In genomic region chr21:39096754-39097153, GRCh38 we compare ENCODE assay signal across 14 cellular contexts.
DNase-seq lines count a peak whose midpoint lies in the region; ATAC-seq, FAIRE-seq and TF ChIP-seq lines count a peak whose summit lies in the region.
"Had no signal": no experiment of that assay in that cellular context is flagged by ENCODE, and none has a peak within 500 bp of the region (broad histone marks: within the 10 kb centered on the region; RNA-seq: fewer than 3 reads in every experiment).

No MANE protein-coding gene starts in this region.

- no peak overlapping the region for H3K4me2 ChIP-seq in neural progenitor cell
- H3K4me2 ChIP-seq: hepatocyte had no signal

- FAIRE-seq in kidney (lab: Jason Lieb, UNC): no peak
- FAIRE-seq: endothelial cell of umbilical vein had no signal

- DNase-seq in CD14-positive monocyte (ENCODE audit: low spot score) (no peak), HFFc6 (no peak), neural progenitor cell (ENCODE audit: low spot score) (peak; percentile 18), GM19240 (ENCODE audit: insufficient read length, low spot score) (no peak), osteocyte (ENCODE audit: extremely low spot score, unreplicated experiment) (no peak), kidney (no peak)
- no peak for DNase-seq in activated T-cell treated with anti-CD3 and anti-CD28 coated beads, Interleukin-2, amount 50 U/mL, for 4 hours
- DNase-seq: OCI-M1; stimulated activated CD4-positive, alpha-beta T cell treated with anti-CD3 and anti-CD28 coated beads, Interleukin-1b, Interleukin-23, amount 100 ng/mL, for 48 hours; SW 1271 had no signal

- H2AFZ ChIP-seq in neural progenitor cell (replicated peaks): no peak overlapping the region
- H2AFZ ChIP-seq: hepatocyte had no signal

- TF ChIP-seq CTCF in CD14-positive monocyte (IDR thresholded peaks at IDR 0.05) (no peak), HFFc6 (IDR thresholded peaks at IDR 0.05) (peak; percentile 43; the same call in 1 of the 2 replicates), neural progenitor cell (IDR thresholded peaks at IDR 0.05) (peak; percentile 21), osteocyte (IDR thresholded peaks at IDR 0.05) (no peak), kidney (IDR thresholded peaks at IDR 0.05; ENCODE audit: borderline replicate concordance, extremely low read depth, insufficient read depth) (no peak)

- no peaks in the 10 kb centered on the region for H3K9me3 ChIP-seq in neural progenitor cell (ENCODE audit: low read depth)
- no peaks in the 10 kb centered on the region for H3K9me3 ChIP-seq in kidney (ENCODE audit: control insufficient read depth in 1 of 2, low read length in 2 of 2)

- H3K36me3 Mint-ChIP-seq in CD14-positive monocyte: peaks cover 0 to 4% of the 10 kb centered on the region in 2 donors
- no peaks in the 10 kb centered on the region for H3K36me3 Mint-ChIP-seq in HFFc6 (ENCODE audit: low read depth)
- no peaks in the 10 kb centered on the region for H3K36me3 Mint-ChIP-seq in dendritic cell treated with granulocyte-macrophage colony-stimulating factor and Interleukin-4, amounts not matched to agents 40 ng/mL and 50 ng/mL, for 4 days (ENCODE audit: low read depth)
- H3K36me3 Mint-ChIP-seq in neural progenitor cell: no peaks in the 10 kb centered on the region
- H3K36me3 Mint-ChIP-seq in activated T-cell treated with anti-CD3 and anti-CD28 coated beads, Interleukin-2, amount 50 U/mL, for 4 hours (ENCODE audit: insufficient read depth): no peaks in the 10 kb centered on the region
- H3K36me3 Mint-ChIP-seq in osteocyte (ENCODE audit: unreplicated experiment): no peaks in the 10 kb centered on the region
- H3K36me3 Mint-ChIP-seq: mesothelial cell of epicardium had no signal

- peaks cover 11% of the 10 kb centered on the region for H3F3A ChIP-seq in neural progenitor cell (ENCODE audit: low read depth)

- H3K79me2 ChIP-seq in neural progenitor cell (ENCODE audit: low read depth): no peaks in the 10 kb centered on the region
- H3K79me2 ChIP-seq: hepatocyte had no signal

- peaks cover 73% of the 10 kb centered on the region for H3K4me1 Mint-ChIP-seq in CD14-positive monocyte
- H3K4me1 Mint-ChIP-seq in HFFc6 (ENCODE audit: low read depth): peaks cover 16% of the 10 kb centered on the region
- peaks cover 82% of the 10 kb centered on the region for H3K4me1 Mint-ChIP-seq in dendritic cell treated with granulocyte-macrophage colony-stimulating factor and Interleukin-4, amounts not matched to agents 40 ng/mL and 50 ng/mL, for 4 days (ENCODE audit: low read depth)
- H3K4me1 Mint-ChIP-seq in neural progenitor cell: peaks cover 19% of the 10 kb centered on the region
- no peaks in the 10 kb centered on the region for H3K4me1 Mint-ChIP-seq in activated T-cell treated with anti-CD3 and anti-CD28 coated beads, Interleukin-2, amount 50 U/mL, for 4 hours (ENCODE audit: low read depth)
- peaks cover 6% of the 10 kb centered on the region for H3K4me1 Mint-ChIP-seq in osteocyte (ENCODE audit: unreplicated experiment)

- H3K9ac ChIP-seq in neural progenitor cell: no peak overlapping the region
- H3K9ac ChIP-seq in kidney (ENCODE audit: low read length in 2 of 2): no peak overlapping the region

- no peak for ATAC-seq in activated T-cell treated with anti-CD3 and anti-CD28 coated beads, Interleukin-2, amount 50 U/mL, for 4 hours

- peaks cover 22% of the 10 kb centered on the region for H3K4me1 ChIP-seq in neural progenitor cell
- H3K4me1 ChIP-seq in kidney (ENCODE audit: control insufficient read depth in 1 of 2, insufficient read depth in 1 of 2, low read depth in 1 of 2, low read length in 2 of 2): peaks cover 3 to 5% of the 10 kb centered on the region in 2 donors

- H3K27ac ChIP-seq in neural progenitor cell (no peak overlapping the region), kidney (ENCODE audit: low read depth in 2 of 2, low read length in 2 of 2) (peak overlapping the region in 1 of 2 donors; percentile 44)

- H3K4me3 ChIP-seq in neural progenitor cell: no peak overlapping the region
- no peak overlapping the region for H3K4me3 ChIP-seq in kidney (ENCODE audit: low read length in 2 of 2)
- H3K4me3 ChIP-seq: hepatocyte had no signal

- no peaks in the 10 kb centered on the region for H3K27me3 ChIP-seq in neural progenitor cell
- H3K27me3 ChIP-seq: hepatocyte had no signal

- intact Hi-C loops in CD14-positive monocyte (cut with micrococcal nuclease) (loop anchor here (5.0 to 10.0 kb wide), 3 partner anchors 89 to 289 kb away; partner anchors contain the start of gene ETS2 (in 1 of the 2)), kidney (cut with DNase I) (no loop called here)
- intact Hi-C loops in dendritic cell treated with granulocyte-macrophage colony-stimulating factor and Interleukin-4, amounts not matched to agents 40 ng/mL and 50 ng/mL, for 4 days (cut with micrococcal nuclease): no loop called here

- H4K20me1 ChIP-seq in neural progenitor cell (ENCODE audit: low read depth): no peaks in the 10 kb centered on the region

- H3K27ac Mint-ChIP-seq in CD14-positive monocyte (peak overlapping the region; percentile 93 to 100 (median 98)), HFFc6 (no peak overlapping the region), neural progenitor cell (no peak overlapping the region), osteocyte (ENCODE audit: unreplicated experiment) (no peak overlapping the region)
- H3K27ac Mint-ChIP-seq in dendritic cell treated with granulocyte-macrophage colony-stimulating factor and Interleukin-4, amounts not matched to agents 40 ng/mL and 50 ng/mL, for 4 days: peak overlapping the region; percentile 94
- H3K27ac Mint-ChIP-seq: mesothelial cell of epicardium had no signal

- H3K9me3 Mint-ChIP-seq in CD14-positive monocyte (peaks cover 0 to 2% (median 0%) of the 10 kb centered on the region in 7 donors), HFFc6 (no peaks in the 10 kb centered on the region), neural progenitor cell (peaks cover 13% of the 10 kb centered on the region), osteocyte (ENCODE audit: unreplicated experiment) (peaks cover 4% of the 10 kb centered on the region)
- no peaks in the 10 kb centered on the region for H3K9me3 Mint-ChIP-seq in dendritic cell treated with granulocyte-macrophage colony-stimulating factor and Interleukin-4, amounts not matched to agents 40 ng/mL and 50 ng/mL, for 4 days
- H3K9me3 Mint-ChIP-seq in activated T-cell treated with anti-CD3 and anti-CD28 coated beads, Interleukin-2, amount 50 U/mL, for 4 hours: no peaks in the 10 kb centered on the region

- no peaks in the 10 kb centered on the region for H3K36me3 ChIP-seq in neural progenitor cell
- H3K36me3 ChIP-seq in kidney (ENCODE audit: control insufficient read depth in 1 of 2, insufficient read depth in 2 of 2, low read length in 2 of 2): no peaks in the 10 kb centered on the region

- H3K4me3 Mint-ChIP-seq in CD14-positive monocyte (no peak overlapping the region), HFFc6 (no peak overlapping the region), neural progenitor cell (no peak overlapping the region), osteocyte (ENCODE audit: unreplicated experiment) (no peak overlapping the region)
- H3K4me3 Mint-ChIP-seq in dendritic cell treated with granulocyte-macrophage colony-stimulating factor and Interleukin-4, amounts not matched to agents 40 ng/mL and 50 ng/mL, for 4 days: no peak overlapping the region
- H3K4me3 Mint-ChIP-seq in activated T-cell treated with anti-CD3 and anti-CD28 coated beads, Interleukin-2, amount 50 U/mL, for 4 hours: no peak overlapping the region
- H3K4me3 Mint-ChIP-seq: mesothelial cell of epicardium had no signal

- H3K27me3 Mint-ChIP-seq in CD14-positive monocyte (ENCODE audit: low read depth in 3 of 3): peaks cover 0 to 2% (median 0%) of the 10 kb centered on the region in 3 donors
- peaks cover 10% of the 10 kb centered on the region for H3K27me3 Mint-ChIP-seq in HFFc6 (ENCODE audit: insufficient read depth)
- H3K27me3 Mint-ChIP-seq in dendritic cell treated with granulocyte-macrophage colony-stimulating factor and Interleukin-4, amounts not matched to agents 40 ng/mL and 50 ng/mL, for 4 days: peaks cover 6% of the 10 kb centered on the region
- H3K27me3 Mint-ChIP-seq in neural progenitor cell (ENCODE audit: insufficient read depth, low read depth): peaks cover 5% of the 10 kb centered on the region
- H3K27me3 Mint-ChIP-seq in activated T-cell treated with anti-CD3 and anti-CD28 coated beads, Interleukin-2, amount 50 U/mL, for 4 hours (ENCODE audit: low read depth): no peaks in the 10 kb centered on the region
- H3K27me3 Mint-ChIP-seq in osteocyte (ENCODE audit: unreplicated experiment): peaks cover 3% of the 10 kb centered on the region

Comparison
In these comparisons a context has a peak if more than half of its experiments do, and no peak if none do; other contexts are left out.
1. H3K27ac Mint-ChIP-seq: peak in CD14-positive monocyte (7 of 7) and dendritic cell treated with granulocyte-macrophage colony-stimulating factor and Interleukin-4, amounts not matched to agents 40 ng/mL and 50 ng/mL, for 4 days (single experiment); none in HFFc6 (single experiment), neural progenitor cell (single experiment) and osteocyte (single experiment).
2. CTCF ChIP-seq: peak in HFFc6 (single experiment) and neural progenitor cell (single experiment); none in CD14-positive monocyte (single experiment), osteocyte (single experiment) and kidney (single experiment).
3. intact Hi-C loops: an anchor here in CD14-positive monocyte (5.0 to 10.0 kb wide); none called in dendritic cell treated with granulocyte-macrophage colony-stimulating factor and Interleukin-4, amounts not matched to agents 40 ng/mL and 50 ng/mL, for 4 days and kidney.